In genomic region chr7:99257065-99257464, GRCh38 we compare ENCODE assay signal across 44 cellular contexts. TPM values are rescaled to one million over a fixed set of nuclear protein-coding genes. Genes with fewer than 3 reads are reported as not detected.
"Had no signal": no experiment of that assay in that cellular context is flagged by ENCODE, and none has a peak within 500 bp of the region (broad histone marks: within the 10 kb centered on the region; RNA-seq: fewer than 3 reads in every experiment).

No MANE protein-coding gene starts in this region.

- H3K4me1 Mint-ChIP-seq: activated naive CD4-positive, alpha-beta T cell treated with anti-CD3 and anti-CD28 coated beads, Interleukin-2, amount 10 ng/mL, durations not matched to agents 7 days and 5 days; activated naive CD4-positive, alpha-beta T cell treated with anti-CD3 and anti-CD28 coated beads, Interleukin-2, amount 50 U/mL, for 24 hours; activated naive CD8-positive, alpha-beta T cell treated with anti-CD3 and anti-CD28 coated beads for 36 hours; activated naive CD8-positive, alpha-beta T cell treated with anti-CD3 and anti-CD28 coated beads, Interleukin-2, amount 10 ng/mL, durations not matched to agents 7 days and 5 days; activated naive CD8-positive, alpha-beta T cell treated with anti-CD3 and anti-CD28 coated beads, Interleukin-2, amount 50 U/mL, for 24 hours; activated T-helper 17 cell treated with anti-CD3 and anti-CD28 coated beads, Interleukin-2, amount 50 U/mL, for 72 hours; brain; central memory CD8-positive, alpha-beta T cell had no signal

- H3K4me3 ChIP-seq: adrenal gland, ascending aorta, body of pancreas, breast epithelium, cardiac muscle cell had no signal

- H3K9me3 Mint-ChIP-seq: activated naive CD4-positive, alpha-beta T cell treated with anti-CD3 and anti-CD28 coated beads for 36 hours; activated naive CD4-positive, alpha-beta T cell treated with anti-CD3 and anti-CD28 coated beads, Interleukin-2, amount 10 ng/mL, durations not matched to agents 7 days and 5 days; activated naive CD4-positive, alpha-beta T cell treated with anti-CD3 and anti-CD28 coated beads, Interleukin-2, amount 50 U/mL, for 24 hours; activated naive CD4-positive, alpha-beta T cell treated with anti-CD3 and anti-CD28 coated beads, Interleukin-2, amount 50 U/mL, for 72 hours; activated naive CD8-positive, alpha-beta T cell treated with anti-CD3 and anti-CD28 coated beads for 36 hours; activated naive CD8-positive, alpha-beta T cell treated with anti-CD3 and anti-CD28 coated beads, Interleukin-2, amount 10 ng/mL, durations not matched to agents 7 days and 5 days; activated naive CD8-positive, alpha-beta T cell treated with anti-CD3 and anti-CD28 coated beads, Interleukin-2, amount 50 U/mL, for 24 hours; activated T-cell treated with anti-CD3 and anti-CD28 coated beads, Interleukin-2, amount 50 U/mL, for 24 hours; activated T-cell treated with anti-CD3 and anti-CD28 coated beads, Interleukin-2, amount 50 U/mL, for 4 hours; activated T-cell treated with anti-CD3 and anti-CD28 coated beads, Interleukin-2, amount 50 U/mL, for 72 hours; activated T-helper 1 cell treated with anti-CD3 and anti-CD28 coated beads, Interleukin-12 subunit alpha, Interleukin-12 subunit beta, Interleukin-2, Interleukin-4 antibody, amounts not matched to agents 30 ng/mL and 10 ng/mL and 1 ng/mL, durations not matched to agents 14 hours and 24 hours and 36 hours; activated T-helper 17 cell treated with anti-CD3 and anti-CD28 coated beads, Interleukin-2, amount 50 U/mL, for 72 hours; activated T-helper 2 cell treated with anti-CD3 and anti-CD28 coated beads, Interferon-gamma antibody, Interleukin-2, Interleukin-4, amounts not matched to agents 10 μg/mL and 5 μg/mL and 100 μg/mL, durations not matched to agents 14 hours and 24 hours and 36 hours; central memory CD8-positive, alpha-beta T cell had no signal

- DNase-seq: activated effector memory CD4-positive, alpha-beta T cell treated with anti-CD3 and anti-CD28 coated beads, Interleukin-2, amount 50 U/mL, for 16 hours; activated effector memory CD4-positive, alpha-beta T cell treated with Interleukin-2 at 50 U/mL for 16 hours; activated gamma-delta T cell; activated gamma-delta T cell treated with Interleukin-2 at 50 U/mL for 16 hours; activated naive CD4-positive, alpha-beta T cell; activated naive CD4-positive, alpha-beta T cell treated with anti-CD3 and anti-CD28 coated beads for 36 hours; activated naive CD4-positive, alpha-beta T cell treated with anti-CD3 and anti-CD28 coated beads, Interleukin-2, amount 10 ng/mL, durations not matched to agents 7 days and 5 days; activated naive CD4-positive, alpha-beta T cell treated with anti-CD3 and anti-CD28 coated beads, Interleukin-2, amount 50 U/mL, for 16 hours; activated naive CD4-positive, alpha-beta T cell treated with Interleukin-2 at 50 U/mL for 16 hours; activated naive CD8-positive, alpha-beta T cell treated with anti-CD3 and anti-CD28 coated beads for 36 hours; activated naive CD8-positive, alpha-beta T cell treated with anti-CD3 and anti-CD28 coated beads, Interleukin-2, amount 10 ng/mL, durations not matched to agents 7 days and 5 days; activated naive CD8-positive, alpha-beta T cell treated with anti-CD3 and anti-CD28 coated beads, Interleukin-2, amount 50 U/mL, for 24 hours; activated T-cell treated with anti-CD3 and anti-CD28 coated beads, Interleukin-2, amount 50 U/mL, for 1 hour; activated T-cell treated with anti-CD3 and anti-CD28 coated beads, Interleukin-2, amount 50 U/mL, for 24 hours; activated T-cell treated with anti-CD3 and anti-CD28 coated beads, Interleukin-2, amount 50 U/mL, for 4 hours; activated T-cell treated with anti-CD3 and anti-CD28 coated beads, Interleukin-2, amount 50 U/mL, for 48 hours; activated T-cell treated with anti-CD3 and anti-CD28 coated beads, Interleukin-2, amount 50 U/mL, for 72 hours; adrenal gland; amniotic stem cell; amygdala; anterior cingulate cortex; aorta; body of pancreas; brain microvascular endothelial cell; caudate nucleus; central memory CD4-positive, alpha-beta T cell; cerebellar nuclear complex had no signal

- H3K4me3 Mint-ChIP-seq: activated naive CD4-positive, alpha-beta T cell treated with anti-CD3 and anti-CD28 coated beads for 36 hours; activated naive CD4-positive, alpha-beta T cell treated with anti-CD3 and anti-CD28 coated beads, Interleukin-2, amount 10 ng/mL, durations not matched to agents 7 days and 5 days; activated naive CD4-positive, alpha-beta T cell treated with anti-CD3 and anti-CD28 coated beads, Interleukin-2, amount 50 U/mL, for 24 hours; activated naive CD8-positive, alpha-beta T cell; activated naive CD8-positive, alpha-beta T cell treated with anti-CD3 and anti-CD28 coated beads for 36 hours; activated naive CD8-positive, alpha-beta T cell treated with anti-CD3 and anti-CD28 coated beads, Interleukin-2, amount 10 ng/mL, durations not matched to agents 7 days and 5 days; activated naive CD8-positive, alpha-beta T cell treated with anti-CD3 and anti-CD28 coated beads, Interleukin-2, amount 50 U/mL, for 24 hours; activated T-cell treated with anti-CD3 and anti-CD28 coated beads, Interleukin-2, amount 50 U/mL, for 24 hours; activated T-cell treated with anti-CD3 and anti-CD28 coated beads, Interleukin-2, amount 50 U/mL, for 4 hours; activated T-cell treated with anti-CD3 and anti-CD28 coated beads, Interleukin-2, amount 50 U/mL, for 72 hours; activated T-helper 1 cell treated with anti-CD3 and anti-CD28 coated beads, Interleukin-12 subunit alpha, Interleukin-12 subunit beta, Interleukin-2, Interleukin-4 antibody, amounts not matched to agents 30 ng/mL and 10 ng/mL and 1 ng/mL, durations not matched to agents 14 hours and 24 hours and 36 hours; activated T-helper 17 cell treated with anti-CD3 and anti-CD28 coated beads, Interleukin-2, amount 50 U/mL, for 72 hours; brain; central memory CD8-positive, alpha-beta T cell had no signal

- H3K36me3 ChIP-seq: adrenal gland, ascending aorta, brain microvascular endothelial cell, breast epithelium, cardiac muscle cell had no signal

- H3K36me3 Mint-ChIP-seq: activated naive CD4-positive, alpha-beta T cell treated with anti-CD3 and anti-CD28 coated beads, Interleukin-2, amount 10 ng/mL, durations not matched to agents 7 days and 5 days; activated naive CD4-positive, alpha-beta T cell treated with anti-CD3 and anti-CD28 coated beads, Interleukin-2, amount 50 U/mL, for 24 hours; activated naive CD4-positive, alpha-beta T cell treated with anti-CD3 and anti-CD28 coated beads, Interleukin-2, amount 50 U/mL, for 72 hours; activated naive CD8-positive, alpha-beta T cell; activated naive CD8-positive, alpha-beta T cell treated with anti-CD3 and anti-CD28 coated beads for 36 hours; activated naive CD8-positive, alpha-beta T cell treated with anti-CD3 and anti-CD28 coated beads, Interleukin-2, amount 10 ng/mL, durations not matched to agents 7 days and 5 days; brain had no signal

- H3K4me1 ChIP-seq: adrenal gland, body of pancreas, breast epithelium had no signal

- H3K9me3 ChIP-seq: adrenal gland, ascending aorta, body of pancreas, breast epithelium had no signal

- H3K27me3 Mint-ChIP-seq: activated naive CD4-positive, alpha-beta T cell treated with anti-CD3 and anti-CD28 coated beads, Interleukin-2, amount 50 U/mL, for 24 hours; activated naive CD8-positive, alpha-beta T cell treated with anti-CD3 and anti-CD28 coated beads for 36 hours; activated naive CD8-positive, alpha-beta T cell treated with anti-CD3 and anti-CD28 coated beads, Interleukin-2, amount 50 U/mL, for 24 hours had no signal

- H3K27me3 ChIP-seq: adrenal gland, ascending aorta, body of pancreas, brain microvascular endothelial cell, breast epithelium, cardiac muscle cell had no signal

- FAIRE-seq: astrocyte, bronchial epithelial cell had no signal

- H3K27ac ChIP-seq: adrenal gland, ascending aorta, body of pancreas, brain microvascular endothelial cell, breast epithelium, cardiac muscle cell had no signal

- ATAC-seq: activated naive CD4-positive, alpha-beta T cell treated with anti-CD3 and anti-CD28 coated beads, Interleukin-2, amount 50 U/mL, for 72 hours; activated naive CD8-positive, alpha-beta T cell treated with anti-CD3 and anti-CD28 coated beads, Interleukin-2, amount 50 U/mL, for 24 hours; activated T-cell treated with anti-CD3 and anti-CD28 coated beads, Interleukin-2, amount 50 U/mL, for 4 hours; activated T-cell treated with anti-CD3 and anti-CD28 coated beads, Interleukin-2, amount 50 U/mL, for 72 hours; activated T-helper 17 cell treated with anti-CD3 and anti-CD28 coated beads, Interleukin-2, amount 50 U/mL, for 72 hours; body of pancreas had no signal

- H3K27ac Mint-ChIP-seq: activated naive CD4-positive, alpha-beta T cell treated with anti-CD3 and anti-CD28 coated beads for 36 hours; activated naive CD4-positive, alpha-beta T cell treated with anti-CD3 and anti-CD28 coated beads, Interleukin-2, amount 10 ng/mL, durations not matched to agents 7 days and 5 days; activated naive CD4-positive, alpha-beta T cell treated with anti-CD3 and anti-CD28 coated beads, Interleukin-2, amount 50 U/mL, for 24 hours; activated naive CD4-positive, alpha-beta T cell treated with anti-CD3 and anti-CD28 coated beads, Interleukin-2, amount 50 U/mL, for 72 hours; activated naive CD8-positive, alpha-beta T cell; activated naive CD8-positive, alpha-beta T cell treated with anti-CD3 and anti-CD28 coated beads for 36 hours; activated naive CD8-positive, alpha-beta T cell treated with anti-CD3 and anti-CD28 coated beads, Interleukin-2, amount 10 ng/mL, durations not matched to agents 7 days and 5 days; activated naive CD8-positive, alpha-beta T cell treated with anti-CD3 and anti-CD28 coated beads, Interleukin-2, amount 50 U/mL, for 24 hours; activated T-cell treated with anti-CD3 and anti-CD28 coated beads, Interleukin-2, amount 50 U/mL, for 24 hours; activated T-cell treated with anti-CD3 and anti-CD28 coated beads, Interleukin-2, amount 50 U/mL, for 72 hours; activated T-helper 1 cell treated with anti-CD3 and anti-CD28 coated beads, Interleukin-12 subunit alpha, Interleukin-12 subunit beta, Interleukin-2, Interleukin-4 antibody, amounts not matched to agents 30 ng/mL and 10 ng/mL and 1 ng/mL, durations not matched to agents 14 hours and 24 hours and 36 hours; activated T-helper 17 cell treated with anti-CD3 and anti-CD28 coated beads, Interleukin-2, amount 50 U/mL, for 72 hours; activated T-helper 2 cell treated with anti-CD3 and anti-CD28 coated beads, Interferon-gamma antibody, Interleukin-2, Interleukin-4, amounts not matched to agents 10 μg/mL and 5 μg/mL and 100 μg/mL, durations not matched to agents 14 hours and 24 hours and 36 hours; brain had no signal

RNA-seq across cellular contexts. Expression of gene MYH16, which starts 15.6 kb away (rescaled TPM):
- total RNA-seq: activated naive CD4-positive, alpha-beta T cell treated with anti-CD3 and anti-CD28 coated beads for 36 hours; activated naive CD8-positive, alpha-beta T cell treated with anti-CD3 and anti-CD28 coated beads for 36 hours; activated naive CD8-positive, alpha-beta T cell treated with anti-CD3 and anti-CD28 coated beads, Interleukin-2, amount 10 ng/mL, durations not matched to agents 7 days and 5 days; activated T-cell treated with anti-CD3 and anti-CD28 coated beads, Interleukin-2, amount 50 U/mL, for 4 hours; activated T-cell treated with anti-CD3 and anti-CD28 coated beads, Interleukin-2, amount 50 U/mL, for 72 hours; activated T-helper 1 cell treated with anti-CD3 and anti-CD28 coated beads, Interleukin-12 subunit alpha, Interleukin-12 subunit beta, Interleukin-2, Interleukin-4 antibody, amounts not matched to agents 30 ng/mL and 10 ng/mL and 1 ng/mL, durations not matched to agents 14 hours and 24 hours and 36 hours; activated T-helper 17 cell treated with anti-CD3 and anti-CD28 coated beads, Interleukin-2, amount 50 U/mL, for 72 hours; activated T-helper 2 cell treated with anti-CD3 and anti-CD28 coated beads, Interferon-gamma antibody, Interleukin-2, Interleukin-4, amounts not matched to agents 10 μg/mL and 5 μg/mL and 100 μg/mL, durations not matched to agents 14 hours and 24 hours and 36 hours; adrenal gland; ascending aorta; breast epithelium; cardiac muscle cell; cardiac septum; cerebellum; chondrocyte had no signal
- polyA plus RNA-seq: adipose tissue, aorta had no signal

RNA-seq across cellular contexts. Expression of gene KPNA7, which starts 49.1 kb away (rescaled TPM):
- total RNA-seq: activated naive CD8-positive, alpha-beta T cell treated with anti-CD3 and anti-CD28 coated beads for 36 hours; activated naive CD8-positive, alpha-beta T cell treated with anti-CD3 and anti-CD28 coated beads, Interleukin-2, amount 10 ng/mL, durations not matched to agents 7 days and 5 days; activated T-cell treated with anti-CD3 and anti-CD28 coated beads, Interleukin-2, amount 50 U/mL, for 4 hours; activated T-helper 1 cell treated with anti-CD3 and anti-CD28 coated beads, Interleukin-12 subunit alpha, Interleukin-12 subunit beta, Interleukin-2, Interleukin-4 antibody, amounts not matched to agents 30 ng/mL and 10 ng/mL and 1 ng/mL, durations not matched to agents 14 hours and 24 hours and 36 hours; activated T-helper 17 cell treated with anti-CD3 and anti-CD28 coated beads, Interleukin-2, amount 50 U/mL, for 72 hours; activated T-helper 2 cell treated with anti-CD3 and anti-CD28 coated beads, Interferon-gamma antibody, Interleukin-2, Interleukin-4, amounts not matched to agents 10 μg/mL and 5 μg/mL and 100 μg/mL, durations not matched to agents 14 hours and 24 hours and 36 hours; adrenal gland; aorta; ascending aorta; astrocyte; cardiac muscle cell; cardiac septum; cerebellum; chondrocyte had no signal
- polyA plus RNA-seq: aorta, cardiac muscle cell had no signal
